ENCODE assay signal across 14 cellular contexts in genomic region chr4:184818216-184818564, GRCh38. TPM values are rescaled to one million over a fixed set of nuclear protein-coding genes. Genes with fewer than 3 reads are reported as not detected.
A peak's percentile ranks its signal among the peaks of the same experiment; 100 is the strongest.
DNase-seq lines count a peak whose midpoint lies in the region; ATAC-seq and TF ChIP-seq lines count a peak whose summit lies in the region.
"Had no signal": no experiment of that assay in that cellular context is flagged by ENCODE, and none has a peak within 500 bp of the region (broad histone marks: within the 10 kb centered on the region; RNA-seq: fewer than 3 reads in every experiment).

No MANE protein-coding gene starts in this region.

- no peaks in the 10 kb centered on the region for H3K36me3 Mint-ChIP-seq in T-helper 17 cell (ENCODE audit: low read depth)

- H3K79me2 ChIP-seq in MM.1S (ENCODE audit: low read length) = peaks cover 17% of the 10 kb centered on the region

- H3K9ac ChIP-seq in MM.1S (ENCODE audit: low read length) = no peak overlapping the region

- H3K27me3 Mint-ChIP-seq in T-helper 17 cell = no peaks in the 10 kb centered on the region

- H3K27ac ChIP-seq in MM.1S (ENCODE audit: low read length) = no peak overlapping the region
- H3K27ac ChIP-seq: esophagus squamous epithelium had no signal

- H3K4me1 Mint-ChIP-seq in T-helper 17 cell = peaks cover 29% of the 10 kb centered on the region

- H3F3A ChIP-seq in MM.1S (ENCODE audit: insufficient read depth, low read length) = peaks cover 17% of the 10 kb centered on the region; the same call in 1 of the 2 replicates

- H3K27me3 ChIP-seq in MM.1S (replicated peaks; ENCODE audit: insufficient read depth, low read length) = peaks cover 32% of the 10 kb centered on the region
- H3K27me3 ChIP-seq: ascending aorta, esophagus squamous epithelium had no signal

- TF ChIP-seq CTCF in GM12864 (IDR thresholded peaks at IDR 0.05; ENCODE audit: low read depth, low read length, missing control alignments) (no peak), MM.1S (IDR thresholded peaks at IDR 0.05; ENCODE audit: low read length) (no peak)

- H2AFZ ChIP-seq in MM.1S (ENCODE audit: low read length) = no peak overlapping the region

- peaks cover 41% of the 10 kb centered on the region for H3K4me1 ChIP-seq in MM.1S (ENCODE audit: low read length)

- H3K36me3 ChIP-seq in MM.1S (replicated peaks; ENCODE audit: insufficient read depth, low read length) = no peaks in the 10 kb centered on the region
- H3K36me3 ChIP-seq: ascending aorta, esophagus squamous epithelium had no signal

- H3K9me2 ChIP-seq in MM.1S (replicated peaks; ENCODE audit: insufficient read depth, low read length) = no peaks in the 10 kb centered on the region

- H3K27ac Mint-ChIP-seq in T-helper 17 cell = no peak overlapping the region

- DNase-seq in GM12864 (ENCODE audit: low read depth) = peak; percentile 77
- peak; percentile 78 for DNase-seq in MM.1S
- no peak for DNase-seq in NCI-H2196 (lab: John Stamatoyannopoulos, UW; ENCODE audit: unreplicated experiment)
- DNase-seq in NOMO-1 treated with DMSO at 0.1 percent for 48 hours (lab: John Stamatoyannopoulos, UW; ENCODE audit: unreplicated experiment) = no peak
- DNase-seq in T-helper 17 cell = no peak
- DNase-seq in stimulated activated CD4-positive, alpha-beta T cell treated with anti-CD3 and anti-CD28 coated beads, Interleukin-12 subunit alpha, Interleukin-12 subunit beta, amount 100 ng/mL, for 4 hours = no peak
- DNase-seq: activated CD4-positive, alpha-beta T cell treated with anti-CD3 and anti-CD28 coated beads, Interleukin-2, amount 50 U/mL, for 1 hour; DMS79 treated with DMSO at 0.1 percent for 48 hours; esophagus squamous epithelium; HCEC 1CT had no signal

- no peak overlapping the region for H3K4me3 Mint-ChIP-seq in T-helper 17 cell

- no peaks in the 10 kb centered on the region; the same call in 1 of the 2 replicates for H4K20me1 ChIP-seq in MM.1S (ENCODE audit: insufficient read depth, low read length)

- H3K4me3 ChIP-seq in GM12864 (ENCODE audit: low read depth, low read length) = peak overlapping the region; percentile 11; the same call in 1 of the 2 replicates
- no peak overlapping the region for H3K4me3 ChIP-seq in MM.1S (ENCODE audit: low read length)
- H3K4me3 ChIP-seq: ascending aorta, esophagus squamous epithelium had no signal

- H3K9me3 ChIP-seq in MM.1S (replicated peaks; ENCODE audit: insufficient read depth, low read length) (no peaks in the 10 kb centered on the region), T-helper 17 cell (ENCODE audit: control insufficient read depth, low read length, poor library complexity, severe bottlenecking) (no peaks in the 10 kb centered on the region)
- H3K9me3 ChIP-seq: ascending aorta, esophagus squamous epithelium had no signal

- H3K4me2 ChIP-seq in MM.1S (ENCODE audit: low read depth, low read length) = no peak overlapping the region

- ATAC-seq in GM18907 (IDR thresholded peaks at IDR 0.05; ENCODE audit: unreplicated experiment) = peak; percentile 30
- peak; percentile 56 for ATAC-seq in HG02678 (IDR thresholded peaks at IDR 0.05; ENCODE audit: unreplicated experiment)
- no peak for ATAC-seq in T-helper 17 cell
- ATAC-seq: sciatic nerve had no signal

RNA-seq across cellular contexts. Expression of gene ACSL1, which starts 7.6 kb away (rescaled TPM):
- 10 to 100 TPM; 12.1 to 13.3 TPM for total RNA-seq in T-helper 17 cell

Comparison
In these comparisons a context has a peak if more than half of its experiments do, and no peak if none do; other contexts are left out.
1. DNase-seq: peak in GM12864 (single experiment) and MM.1S (single experiment); none in NCI-H2196 (single experiment), NOMO-1 treated with DMSO at 0.1 percent for 48 hours (single experiment), T-helper 17 cell (0 of 3) and stimulated activated CD4-positive, alpha-beta T cell treated with anti-CD3 and anti-CD28 coated beads, Interleukin-12 subunit alpha, Interleukin-12 subunit beta, amount 100 ng/mL, for 4 hours (single experiment).